ENCODE assay signal across 1 cellular context in the genomic region with DNA sequence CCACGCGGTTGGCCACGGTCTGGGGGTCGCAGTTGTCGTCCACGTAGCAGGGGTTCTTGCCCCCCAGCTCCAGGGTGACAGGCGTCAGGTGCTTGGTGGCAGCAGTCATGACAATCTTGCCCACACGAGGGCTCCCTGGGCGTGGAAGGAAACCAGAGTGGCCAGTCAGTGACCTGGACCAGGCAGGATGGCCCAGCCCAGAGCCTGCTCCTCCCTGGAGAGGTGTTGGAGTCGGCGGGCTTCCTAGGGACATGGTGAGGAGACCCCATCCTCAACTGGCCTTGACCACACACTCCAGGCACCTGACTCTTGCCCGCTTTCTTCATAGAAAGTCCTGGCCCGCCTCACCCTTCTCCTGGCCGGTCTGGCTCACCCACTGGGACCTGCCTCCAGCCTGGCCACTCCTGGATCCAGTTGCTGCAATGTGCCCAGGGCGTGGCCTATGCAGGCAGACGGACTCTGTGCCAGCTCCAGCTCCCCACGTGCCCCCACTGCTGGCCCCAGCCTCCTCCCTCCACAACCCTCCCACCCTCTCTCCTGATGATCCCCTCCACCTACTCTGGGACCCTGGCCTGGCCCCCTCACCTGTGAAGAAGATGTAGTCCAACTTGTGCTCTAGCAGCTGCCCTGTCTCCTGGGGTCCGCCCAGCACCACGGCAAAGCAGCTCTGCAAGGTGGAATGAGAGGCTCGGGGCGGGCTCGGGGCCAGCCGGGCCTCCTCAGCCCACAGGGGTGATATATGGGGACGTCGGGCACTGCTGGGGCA.
TF ChIP-seq lines count a peak whose summit lies in the region.

No MANE protein-coding gene starts in this region.

TF ChIP-seq in WTC11, 78 proteins besides CTCF, POLR2A, EP300 and RAD21 (continued from another document):
- TF ChIP-seq, protein P1, sequence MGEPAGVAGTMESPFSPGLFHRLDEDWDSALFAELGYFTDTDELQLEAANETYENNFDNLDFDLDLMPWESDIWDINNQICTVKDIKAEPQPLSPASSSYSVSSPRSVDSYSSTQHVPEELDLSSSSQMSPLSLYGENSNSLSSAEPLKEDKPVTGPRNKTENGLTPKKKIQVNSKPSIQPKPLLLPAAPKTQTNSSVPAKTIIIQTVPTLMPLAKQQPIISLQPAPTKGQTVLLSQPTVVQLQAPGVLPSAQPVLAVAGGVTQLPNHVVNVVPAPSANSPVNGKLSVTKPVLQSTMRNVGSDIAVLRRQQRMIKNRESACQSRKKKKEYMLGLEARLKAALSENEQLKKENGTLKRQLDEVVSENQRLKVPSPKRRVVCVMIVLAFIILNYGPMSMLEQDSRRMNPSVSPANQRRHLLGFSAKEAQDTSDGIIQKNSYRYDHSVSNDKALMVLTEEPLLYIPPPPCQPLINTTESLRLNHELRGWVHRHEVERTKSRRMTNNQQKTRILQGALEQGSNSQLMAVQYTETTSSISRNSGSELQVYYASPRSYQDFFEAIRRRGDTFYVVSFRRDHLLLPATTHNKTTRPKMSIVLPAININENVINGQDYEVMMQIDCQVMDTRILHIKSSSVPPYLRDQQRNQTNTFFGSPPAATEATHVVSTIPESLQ (CRISPR knock-in tag; IDR thresholded peaks at IDR 0.05): no peak
- TF ChIP-seq GABPB1 (CRISPR knock-in tag; IDR thresholded peaks at IDR 0.05) (no peak), SMAD4 (CRISPR knock-in tag; IDR thresholded peaks at IDR 0.05) (no peak), FOXK1 (CRISPR knock-in tag; IDR thresholded peaks at IDR 0.05) (no peak), RORB (CRISPR knock-in tag; IDR thresholded peaks at IDR 0.05) (no peak), JUN (CRISPR knock-in tag; IDR thresholded peaks at IDR 0.05) (no peak)
- TF ChIP-seq, protein P2, sequence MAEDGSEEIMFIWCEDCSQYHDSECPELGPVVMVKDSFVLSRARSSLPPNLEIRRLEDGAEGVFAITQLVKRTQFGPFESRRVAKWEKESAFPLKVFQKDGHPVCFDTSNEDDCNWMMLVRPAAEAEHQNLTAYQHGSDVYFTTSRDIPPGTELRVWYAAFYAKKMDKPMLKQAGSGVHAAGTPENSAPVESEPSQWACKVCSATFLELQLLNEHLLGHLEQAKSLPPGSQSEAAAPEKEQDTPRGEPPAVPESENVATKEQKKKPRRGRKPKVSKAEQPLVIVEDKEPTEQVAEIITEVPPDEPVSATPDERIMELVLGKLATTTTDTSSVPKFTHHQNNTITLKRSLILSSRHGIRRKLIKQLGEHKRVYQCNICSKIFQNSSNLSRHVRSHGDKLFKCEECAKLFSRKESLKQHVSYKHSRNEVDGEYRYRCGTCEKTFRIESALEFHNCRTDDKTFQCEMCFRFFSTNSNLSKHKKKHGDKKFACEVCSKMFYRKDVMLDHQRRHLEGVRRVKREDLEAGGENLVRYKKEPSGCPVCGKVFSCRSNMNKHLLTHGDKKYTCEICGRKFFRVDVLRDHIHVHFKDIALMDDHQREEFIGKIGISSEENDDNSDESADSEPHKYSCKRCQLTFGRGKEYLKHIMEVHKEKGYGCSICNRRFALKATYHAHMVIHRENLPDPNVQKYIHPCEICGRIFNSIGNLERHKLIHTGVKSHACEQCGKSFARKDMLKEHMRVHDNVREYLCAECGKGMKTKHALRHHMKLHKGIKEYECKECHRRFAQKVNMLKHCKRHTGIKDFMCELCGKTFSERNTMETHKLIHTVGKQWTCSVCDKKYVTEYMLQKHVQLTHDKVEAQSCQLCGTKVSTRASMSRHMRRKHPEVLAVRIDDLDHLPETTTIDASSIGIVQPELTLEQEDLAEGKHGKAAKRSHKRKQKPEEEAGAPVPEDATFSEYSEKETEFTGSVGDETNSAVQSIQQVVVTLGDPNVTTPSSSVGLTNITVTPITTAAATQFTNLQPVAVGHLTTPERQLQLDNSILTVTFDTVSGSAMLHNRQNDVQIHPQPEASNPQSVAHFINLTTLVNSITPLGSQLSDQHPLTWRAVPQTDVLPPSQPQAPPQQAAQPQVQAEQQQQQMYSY (CRISPR knock-in tag; IDR thresholded peaks at IDR 0.05): no peak
